ENCODE assay signal across 1 cellular context in genomic region chr16:89505204-89506112, GRCh38.
A peak's percentile ranks its signal among the peaks of the same experiment; 100 is the strongest.
TF ChIP-seq lines count a peak whose summit lies in the region.

No MANE protein-coding gene starts in this region.

TF ChIP-seq in HepG2, 621 proteins besides CTCF, POLR2A, EP300 and RAD21 (continued from another document and continues in another):
- TF ChIP-seq SAFB2 (CRISPR knock-in tag; IDR thresholded peaks at IDR 0.05; ENCODE audit: borderline replicate concordance, low read depth) (no peak; the same call in 1 of the 2 replicates), SKI (IDR thresholded peaks at IDR 0.05; ENCODE audit: partially characterized antibody) (peak; percentile 91), ZNF629 (CRISPR knock-in tag; conservative IDR thresholded peaks at IDR 0.05) (no peak), ZBTB14 (CRISPR knock-in tag; IDR thresholded peaks at IDR 0.05) (0 out of 2 replicates have a peak, but pooled peaks have one; percentile 38), KDM4B (CRISPR knock-in tag; IDR thresholded peaks at IDR 0.05) (peak; percentile 90), ZNF777 (CRISPR knock-in tag; IDR thresholded peaks at IDR 0.05) (no peak), ZSCAN31 (CRISPR knock-in tag; IDR thresholded peaks at IDR 0.05; ENCODE audit: low read depth) (peak; percentile 95), ZNF430 (CRISPR knock-in tag; IDR thresholded peaks at IDR 0.05) (peak; percentile 97), ZNF678 (CRISPR knock-in tag; IDR thresholded peaks at IDR 0.05) (peak; percentile 88; the same call in 1 of the 2 replicates), ATRX (CRISPR knock-in tag; IDR thresholded peaks at IDR 0.05; ENCODE audit: borderline replicate concordance) (no peak), TP53 (CRISPR knock-in tag; conservative IDR thresholded peaks at IDR 0.05) (no peak), ZNF720 (CRISPR knock-in tag; IDR thresholded peaks at IDR 0.05) (no peak), RERE (CRISPR knock-in tag; IDR thresholded peaks at IDR 0.05; ENCODE audit: low read depth) (peak; percentile 62; the same call in 1 of the 2 replicates), ZNF557 (CRISPR knock-in tag; IDR thresholded peaks at IDR 0.05) (no peak), TOPORS (CRISPR knock-in tag; IDR thresholded peaks at IDR 0.05) (no peak), HNRNPUL1 (IDR thresholded peaks at IDR 0.05; ENCODE audit: low read depth, low read length) (no peak), ZFP82 (CRISPR knock-in tag; IDR thresholded peaks at IDR 0.05; ENCODE audit: borderline replicate concordance) (peak; percentile 53; the same call in 1 of the 2 replicates), TFDP1 (CRISPR knock-in tag; IDR thresholded peaks at IDR 0.05; ENCODE audit: borderline replicate concordance) (peak; percentile 79; the same call in 1 of the 2 replicates), CENPX (CRISPR knock-in tag; IDR thresholded peaks at IDR 0.05) (no peak), AFF4 (CRISPR knock-in tag; IDR thresholded peaks at IDR 0.05) (no peak), ZNF576 (CRISPR knock-in tag; IDR thresholded peaks at IDR 0.05) (no peak), BRF2 (CRISPR knock-in tag; IDR thresholded peaks at IDR 0.05) (peak; percentile 66; the same call in 1 of the 2 replicates), MAF1 (CRISPR knock-in tag; IDR thresholded peaks at IDR 0.05; ENCODE audit: borderline replicate concordance) (0 out of 2 replicates have a peak, but pooled peaks have one; percentile 82), SNAI1 (CRISPR knock-in tag; IDR thresholded peaks at IDR 0.05; ENCODE audit: borderline replicate concordance) (no peak), CERS6 (CRISPR knock-in tag; IDR thresholded peaks at IDR 0.05) (no peak), ZNF354B (CRISPR knock-in tag; IDR thresholded peaks at IDR 0.05) (no peak), TRAFD1 (CRISPR knock-in tag; IDR thresholded peaks at IDR 0.05; ENCODE audit: borderline replicate concordance) (peak; percentile 94; the same call in 1 of the 2 replicates), NR2F1 (CRISPR knock-in tag; IDR thresholded peaks at IDR 0.05) (peak; percentile 64 to 82; a peak in 3 of 4 replicates), E2F2 (CRISPR knock-in tag; IDR thresholded peaks at IDR 0.05; ENCODE audit: borderline replicate concordance) (no peak), ZNF564 (CRISPR knock-in tag; IDR thresholded peaks at IDR 0.05) (peak; percentile 89; the same call in 1 of the 2 replicates), JARID2 (CRISPR knock-in tag; IDR thresholded peaks at IDR 0.05; ENCODE audit: insufficient replicate concordance) (no peak), ISL2 (CRISPR knock-in tag; IDR thresholded peaks at IDR 0.05) (peak; percentile 55), HOXA3 (CRISPR knock-in tag; IDR thresholded peaks at IDR 0.05) (peak; percentile 94), CAMTA2 (CRISPR knock-in tag; IDR thresholded peaks at IDR 0.05; ENCODE audit: borderline replicate concordance) (no peak; the same call in 1 of the 2 replicates), HNF4G (IDR thresholded peaks at IDR 0.05; ENCODE audit: borderline replicate concordance, low read depth, low read length) (peak; percentile 91), HNF4G (CRISPR knock-in tag; IDR thresholded peaks at IDR 0.05; ENCODE audit: borderline replicate concordance, low read depth) (peak; percentile 96), ZNF296 (CRISPR knock-in tag; conservative IDR thresholded peaks at IDR 0.05) (0 out of 2 replicates have a peak, but pooled peaks have one; percentile 66), ZNF160 (CRISPR knock-in tag; IDR thresholded peaks at IDR 0.05) (peak; percentile 69; the same call in 1 of the 2 replicates), ARID2 (CRISPR knock-in tag; IDR thresholded peaks at IDR 0.05; ENCODE audit: borderline replicate concordance) (peak; percentile 36), ZNF33B (CRISPR knock-in tag; IDR thresholded peaks at IDR 0.05) (peak; percentile 40; the same call in 1 of the 2 replicates), FOXJ3 (CRISPR knock-in tag; IDR thresholded peaks at IDR 0.05; ENCODE audit: borderline replicate concordance) (peak; percentile 15; the same call in 1 of the 2 replicates), ZNF512 (CRISPR knock-in tag; IDR thresholded peaks at IDR 0.05) (no peak)
